1 cellular context compared by ENCODE assay signal in the genomic region with DNA sequence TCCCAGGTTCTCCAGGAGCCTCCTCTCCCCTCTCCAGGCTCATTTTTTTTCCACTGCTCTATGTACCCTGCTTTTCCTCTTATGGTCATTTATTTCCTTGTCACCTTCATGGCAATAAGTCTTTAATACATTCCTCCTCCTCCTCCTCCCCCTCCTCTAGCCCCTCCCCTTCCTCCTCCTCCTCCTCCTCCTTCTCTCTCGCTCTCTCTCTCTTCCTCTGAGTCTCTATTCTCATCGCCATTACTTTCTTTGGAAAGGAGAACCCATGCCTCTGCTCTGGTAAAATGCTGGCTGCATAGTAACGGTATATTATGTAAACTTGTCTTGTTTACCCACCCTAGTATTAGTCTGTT.
TF ChIP-seq lines count a peak whose summit lies in the region.

No MANE protein-coding gene starts in this region.

TF ChIP-seq in A549, 52 proteins besides CTCF, POLR2A, EP300 and RAD21 (continued from another document):
- no peak for TF ChIP-seq NPAS2 (CRISPR knock-in tag; IDR thresholded peaks at IDR 0.05; ENCODE audit: borderline replicate concordance)
- no peak for TF ChIP-seq JUNB (IDR thresholded peaks at IDR 0.05)
TF ChIP-seq in A549: peak in this region for 0.
